Comparison of ENCODE assay signal across 23 cellular contexts in the genomic region with DNA sequence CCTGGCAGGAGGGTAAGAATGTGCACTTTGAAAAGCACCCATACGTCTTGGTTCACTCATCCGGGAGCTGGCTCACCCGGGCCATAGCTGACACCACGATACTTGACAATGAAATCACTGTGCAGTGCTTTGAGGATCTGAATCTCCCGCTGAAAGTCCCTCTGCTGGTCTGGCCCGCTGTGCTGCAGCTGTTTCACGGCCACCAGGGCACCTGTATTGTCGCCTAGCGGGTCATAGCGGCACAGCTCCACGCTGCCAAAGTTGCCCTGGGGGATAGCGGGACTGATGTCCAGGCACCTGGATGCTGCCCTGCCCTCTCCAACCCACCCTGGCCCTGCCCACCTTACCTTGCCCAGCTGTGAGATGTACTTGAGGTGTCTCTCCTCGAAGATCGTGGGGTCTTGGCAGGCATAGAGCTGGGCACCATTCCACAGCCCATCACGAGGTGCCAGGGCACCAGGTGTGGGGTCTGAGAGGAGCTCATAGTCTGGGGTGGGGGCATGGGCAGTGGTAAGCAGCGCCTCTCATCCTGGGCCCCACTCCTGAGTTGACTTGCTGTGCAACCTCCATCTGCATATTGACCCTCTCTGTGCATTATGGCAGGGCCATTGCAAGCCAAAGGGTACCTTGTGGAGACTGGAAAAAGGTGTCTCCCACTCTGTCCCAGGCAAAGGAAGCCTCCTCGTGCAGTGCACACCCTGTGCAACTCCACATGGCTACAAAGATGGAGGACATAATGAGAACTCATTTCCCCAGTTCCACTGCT. TPM values are rescaled to one million over a fixed set of nuclear protein-coding genes. Genes with fewer than 3 reads are reported as not detected.
A peak's percentile ranks its signal among the peaks of the same experiment; 100 is the strongest.
DNase-seq lines count a peak whose midpoint lies in the region; ATAC-seq, FAIRE-seq and TF ChIP-seq lines count a peak whose summit lies in the region.
"Had no signal": no experiment of that assay in that cellular context is flagged by ENCODE, and none has a peak within 500 bp of the region (broad histone marks: within the 10 kb centered on the region; RNA-seq: fewer than 3 reads in every experiment).

No MANE protein-coding gene starts in this region.

- no peak for TF ChIP-seq POLR2A in K562 (conservative IDR thresholded peaks at IDR 0.05)

- H3K4me1 Mint-ChIP-seq in activated naive CD4-positive, alpha-beta T cell treated with anti-CD3 and anti-CD28 coated beads, Interleukin-2, amount 10 ng/mL, durations not matched to agents 7 days and 5 days = peaks cover 20% of the 10 kb centered on the region
- H3K4me1 Mint-ChIP-seq in neural progenitor cell = peaks cover 30% of the 10 kb centered on the region

- H3K79me2 ChIP-seq in K562 (ENCODE audit: control insufficient read depth, insufficient read depth, low read length) = no peaks in the 10 kb centered on the region
- no peaks in the 10 kb centered on the region for H3K79me2 ChIP-seq in neural progenitor cell (ENCODE audit: low read depth)

- peaks cover 38% of the 10 kb centered on the region for H3F3A ChIP-seq in neural progenitor cell (ENCODE audit: low read depth)

- no peak for ATAC-seq in activated naive CD4-positive, alpha-beta T cell treated with anti-CD3 and anti-CD28 coated beads, Interleukin-2, amount 50 U/mL, for 72 hours
- ATAC-seq in K562 = no peak

- H3K27ac ChIP-seq in K562 (ENCODE audit: extremely low read depth, low read depth, low read length) = no peak overlapping the region
- no peak overlapping the region for H3K27ac ChIP-seq in neural progenitor cell
- H3K27ac ChIP-seq: BLaER1 treated with 17β-estradiol and CSF1 and Interleukin-3, amounts not matched to agents 10 nM and 100 nM had no signal

- BruUV-seq in K562 (replicated peaks; lab: Mats Ljungman, UMichigan) = no TSS peak

- H3K27me3 ChIP-seq in K562 (ENCODE audit: control insufficient read depth in 2 of 2, insufficient read depth in 2 of 2, low read length in 2 of 2) = peaks cover 5 to 10% of the 10 kb centered on the region in 2 experiments; a peak in 2 of 5 replicates
- H3K27me3 ChIP-seq in neural progenitor cell = peaks cover 20% of the 10 kb centered on the region
- H3K27me3 ChIP-seq: BLaER1 treated with 17β-estradiol and CSF1 and Interleukin-3, amounts not matched to agents 10 nM and 100 nM had no signal

- in situ Hi-C loops in K562 (cut with MboI) = no loop called here

- H3K9me3 ChIP-seq in K562 (replicated peaks; ENCODE audit: control insufficient read depth, insufficient read depth, low read depth, low read length) (no peaks in the 10 kb centered on the region), neural progenitor cell (ENCODE audit: low read depth) (no peaks in the 10 kb centered on the region)

- no peak overlapping the region for H3K4me3 Mint-ChIP-seq in activated naive CD4-positive, alpha-beta T cell treated with anti-CD3 and anti-CD28 coated beads, Interleukin-2, amount 10 ng/mL, durations not matched to agents 7 days and 5 days
- H3K4me3 Mint-ChIP-seq in neural progenitor cell = peak overlapping the region; percentile 64

- H3K36me3 ChIP-seq in K562 (ENCODE audit: control insufficient read depth, insufficient read depth, low read length) = no peaks in the 10 kb centered on the region
- H3K36me3 ChIP-seq in neural progenitor cell = no peaks in the 10 kb centered on the region

- peak overlapping the region; percentile 37 for H3K27ac Mint-ChIP-seq in activated naive CD4-positive, alpha-beta T cell treated with anti-CD3 and anti-CD28 coated beads, Interleukin-2, amount 10 ng/mL, durations not matched to agents 7 days and 5 days
- no peak overlapping the region for H3K27ac Mint-ChIP-seq in activated naive CD4-positive, alpha-beta T cell treated with anti-CD3 and anti-CD28 coated beads, Interleukin-2, amount 50 U/mL, for 72 hours
- H3K27ac Mint-ChIP-seq in neural progenitor cell = no peak overlapping the region

- TF ChIP-seq CTCF in K562 (IDR thresholded peaks at IDR 0.05 in 2 of 3, conservative IDR thresholded peaks at IDR 0.05 in 1 of 3; ENCODE audit: insufficient read depth in 2 of 3, low read depth in 1 of 3, low read length in 3 of 3) (no peak), neural progenitor cell (IDR thresholded peaks at IDR 0.05) (no peak)

- no peak for DNase-seq in activated naive CD4-positive, alpha-beta T cell treated with anti-CD3 and anti-CD28 coated beads, Interleukin-2, amount 10 ng/mL, durations not matched to agents 7 days and 5 days
- no peak for DNase-seq in activated naive CD4-positive, alpha-beta T cell treated with anti-CD3 and anti-CD28 coated beads, Interleukin-2, amount 50 U/mL, for 72 hours (ENCODE audit: low spot score in 2 of 2)
- DNase-seq in K562 (ENCODE audit: extremely low read depth in 1 of 4, low spot score in 3 of 4) (no peak), neural progenitor cell (ENCODE audit: low spot score) (no peak), SHP77 treated with DMSO at 0.1 percent for 48 hours (lab: John Stamatoyannopoulos, UW) (no peak), HK-2 (ENCODE audit: unreplicated experiment) (no peak), NCI-H226 (no peak)
- DNase-seq: 8988T; ACHN; CD4-positive, CD25-positive, alpha-beta regulatory T cell; COR-L47; DMS153; DMS79 treated with DMSO at 0.1 percent for 48 hours; EL; HCEC 1CT; IMR-90; KG1 had no signal

- POLR2A ChIA-PET in K562 (lab: Yijun Ruan, JAX) = interaction anchor here (0.6 kb wide), 1 partner anchor 13 kb away, joined by 3 read pairs; no protein-coding TSS in a partner anchor

- no peak overlapping the region for H3K4me2 ChIP-seq in K562 (ENCODE audit: insufficient read depth, low read length)
- H3K4me2 ChIP-seq in neural progenitor cell = no peak overlapping the region
- H3K4me2 ChIP-seq: BLaER1 treated with 17β-estradiol and CSF1 and Interleukin-3, amounts not matched to agents 10 nM and 100 nM had no signal

- FAIRE-seq in K562 (lab: Jason Lieb, UNC) = no peak
- FAIRE-seq: D721Med, G401.6, GM12892, GM19239 had no signal

- peaks cover 75% of the 10 kb centered on the region for H3K36me3 Mint-ChIP-seq in activated naive CD4-positive, alpha-beta T cell treated with anti-CD3 and anti-CD28 coated beads, Interleukin-2, amount 10 ng/mL, durations not matched to agents 7 days and 5 days
- peaks cover 28 to 73% of the 10 kb centered on the region in 2 donors for H3K36me3 Mint-ChIP-seq in activated naive CD4-positive, alpha-beta T cell treated with anti-CD3 and anti-CD28 coated beads, Interleukin-2, amount 50 U/mL, for 72 hours
- no peaks in the 10 kb centered on the region for H3K36me3 Mint-ChIP-seq in neural progenitor cell

- CTCF ChIA-PET in activated naive CD4-positive, alpha-beta T cell treated with anti-CD3 and anti-CD28 coated beads, Interleukin-2, amount 10 ng/mL, durations not matched to agents 7 days and 5 days (lab: Charles Lee) = interaction anchor here (1.8 kb wide), 1 partner anchor 23 kb away, joined by 5 read pairs; no protein-coding TSS in a partner anchor
- CTCF ChIA-PET in K562 (lab: Yijun Ruan, JAX; ENCODE audit: low intra/inter-chr PET ratio) = no interaction called here

- no peak overlapping the region for H3K4me3 ChIP-seq in K562
- H3K4me3 ChIP-seq in neural progenitor cell = no peak overlapping the region
- H3K4me3 ChIP-seq: BLaER1 treated with 17β-estradiol and CSF1 and Interleukin-3, amounts not matched to agents 10 nM and 100 nM had no signal

- WGBS in K562 (ENCODE audit: insufficient coverage, low coverage, missing lambda C conversion rate) = 27% methylated on average over 16 of the region's 17 CpGs

- TF ChIP-seq RAD21 in K562 (CRISPR knock-in tag; conservative IDR thresholded peaks at IDR 0.05 in 1 of 2, IDR thresholded peaks at IDR 0.05 in 1 of 2) = no peak

- TF ChIP-seq EP300 in K562 (IDR thresholded peaks at IDR 0.05; ENCODE audit: low read length) = no peak

- H3K9ac ChIP-seq in K562 (ENCODE audit: insufficient read depth in 1 of 2, low read depth in 2 of 2, low read length in 2 of 2) = peak overlapping the region in 1 of 2 experiments; percentile 48; a peak in 1 of 4 replicates
- H3K9ac ChIP-seq in neural progenitor cell = no peak overlapping the region
- H3K9ac ChIP-seq: BLaER1 treated with 17β-estradiol and CSF1 and Interleukin-3, amounts not matched to agents 10 nM and 100 nM had no signal

- H3K9me3 Mint-ChIP-seq in activated naive CD4-positive, alpha-beta T cell treated with anti-CD3 and anti-CD28 coated beads, Interleukin-2, amount 10 ng/mL, durations not matched to agents 7 days and 5 days = peaks cover 8% of the 10 kb centered on the region
- H3K9me3 Mint-ChIP-seq in activated naive CD4-positive, alpha-beta T cell treated with anti-CD3 and anti-CD28 coated beads, Interleukin-2, amount 50 U/mL, for 72 hours = peaks cover 0 to 4% of the 10 kb centered on the region in 2 donors
- no peaks in the 10 kb centered on the region for H3K9me3 Mint-ChIP-seq in neural progenitor cell

- peaks cover 4 to 33% of the 10 kb centered on the region in 2 experiments; a peak in 3 of 5 replicates for H3K4me1 ChIP-seq in K562 (replicated peaks in 1 of 2; ENCODE audit: control insufficient read depth in 2 of 2, insufficient read depth in 2 of 2, low read length in 2 of 2)
- H3K4me1 ChIP-seq in neural progenitor cell = peaks cover 13% of the 10 kb centered on the region

- H4K20me1 ChIP-seq in K562 (replicated peaks; ENCODE audit: control insufficient read depth, insufficient read depth, low read length) (peaks cover 5% of the 10 kb centered on the region; the same call in 1 of the 2 replicates), neural progenitor cell (ENCODE audit: low read depth) (peaks cover 4% of the 10 kb centered on the region)

- intact Hi-C loops in K562 (cut with micrococcal nuclease) = no loop called here

- H2AFZ ChIP-seq in K562 (ENCODE audit: low read depth, low read length) (no peak overlapping the region), neural progenitor cell (replicated peaks) (no peak overlapping the region)

- H3K9me1 ChIP-seq in K562 (ENCODE audit: control insufficient read depth, insufficient read depth, low read length) = no peaks in the 10 kb centered on the region

- H3K27me3 Mint-ChIP-seq in activated naive CD4-positive, alpha-beta T cell treated with anti-CD3 and anti-CD28 coated beads, Interleukin-2, amount 10 ng/mL, durations not matched to agents 7 days and 5 days = no peaks in the 10 kb centered on the region
- H3K27me3 Mint-ChIP-seq in neural progenitor cell (ENCODE audit: insufficient read depth, low read depth) = peaks cover 6% of the 10 kb centered on the region
- H3K27me3 Mint-ChIP-seq: CD4-positive, CD25-positive, alpha-beta regulatory T cell had no signal

RNA-seq across cellular contexts. Expression of gene INSL3, which starts 11.3 kb away (rescaled TPM):
- total RNA-seq in activated naive CD4-positive, alpha-beta T cell treated with anti-CD3 and anti-CD28 coated beads, Interleukin-2, amount 50 U/mL, for 72 hours = 10 to 100 TPM in 1 of 2 donors, 1 to 10 TPM in 1; 6.3 to 10.5 TPM
- not detected in 2 replicates for total RNA-seq in K562 (2011; cell fraction: chromatin; rRNA removed; ENCODE audit: low replicate concordance)
- total RNA-seq in K562 (2011; cell fraction: nucleolus; rRNA removed) = not detected in 2 replicates
- not detected in 2 replicates for total RNA-seq in K562 (2011; cell fraction: nucleoplasm; rRNA removed)
- total RNA-seq in K562 (2014; rRNA removed) (not detected in 2 replicates), K562 (2014; rRNA removed; fragmentation: Illumina TruSeq; extraction: Trizol) (not detected in 2 replicates), K562 (2015; rRNA removed; fragmentation: Illumina TruSeq; extraction: Trizol) (not detected in 2 replicates), K562 (2021) (not detected in 2 replicates), neural progenitor cell (ENCODE audit: low replicate concordance) (0.37 TPM in 1 of 2 replicates, not detected in the other)
- polyA plus RNA-seq in K562 (2011; rRNA removed) (not detected in 2 replicates), K562 (2014; fragmentation: Illumina TruSeq; extraction: Trizol) (not detected in 2 replicates), K562 (2014; fragmentation: Nextera tagmentation; extraction: Ambion mirVana) (not detected), K562 (2014; rRNA removed) (not detected in 2 replicates)
- not detected in 2 replicates for polyA plus RNA-seq in K562 (2011; cell fraction: cytosol; rRNA removed)
- not detected in 2 replicates for polyA plus RNA-seq in K562 (2011; cell fraction: nucleus; rRNA removed)
- not detected in 2 replicates for polyA plus RNA-seq in K562 (2012)
- not detected in 2 replicates for polyA minus RNA-seq in K562 (2011; rRNA and poly(A)+ RNA removed)
- not detected in 2 replicates for polyA minus RNA-seq in K562 (2011; cell fraction: cytosol; rRNA and poly(A)+ RNA removed)
- not detected in 2 replicates for polyA minus RNA-seq in K562 (2011; cell fraction: nucleus; rRNA and poly(A)+ RNA removed)
- total RNA-seq: H4, IMR-90 had no signal
- polyA plus RNA-seq: IMR-90 had no signal

RNA-seq across cellular contexts. Expression of gene JAK3, which starts 15.2 kb away (rescaled TPM):
- 100 to 1,000 TPM; 204 to 237 TPM for total RNA-seq in activated naive CD4-positive, alpha-beta T cell treated with anti-CD3 and anti-CD28 coated beads, Interleukin-2, amount 50 U/mL, for 72 hours
- total RNA-seq in K562 (2011; cell fraction: chromatin; rRNA removed; ENCODE audit: low replicate concordance) = 0.32 and 0.97 TPM in 2 replicates
- total RNA-seq in K562 (2011; cell fraction: nucleolus; rRNA removed) = 0.50 and 0.66 TPM in 2 replicates
- total RNA-seq in K562 (2011; cell fraction: nucleoplasm; rRNA removed) = 0.53 and 0.66 TPM in 2 replicates
- total RNA-seq in K562 (2014; rRNA removed) = 0.12 and 0.14 TPM in 2 replicates
- total RNA-seq in K562 (2014; rRNA removed; fragmentation: Illumina TruSeq; extraction: Trizol) = not detected in 2 replicates
- 0.04 TPM in 1 of 2 replicates, not detected in the other for total RNA-seq in K562 (2015; rRNA removed; fragmentation: Illumina TruSeq; extraction: Trizol)
- 0.18 and 0.47 TPM in 2 replicates for total RNA-seq in K562 (2021)
- 0.13 and 0.28 TPM in 2 replicates for polyA plus RNA-seq in K562 (2011; rRNA removed)
- polyA plus RNA-seq in K562 (2011; cell fraction: cytosol; rRNA removed) = 0.21 TPM in 2 replicates
- 0.48 and 0.80 TPM in 2 replicates for polyA plus RNA-seq in K562 (2011; cell fraction: nucleus; rRNA removed)
- 0.10 and 0.14 TPM in 2 replicates for polyA plus RNA-seq in K562 (2012)
- polyA plus RNA-seq in K562 (2014; fragmentation: Illumina TruSeq; extraction: Trizol) = 0.04 and 0.14 TPM in 2 replicates
- under 1 TPM; 0.01 to 0.07 TPM for polyA plus RNA-seq in K562 (2014; fragmentation: Nextera tagmentation; extraction: Ambion mirVana)
- polyA plus RNA-seq in K562 (2014; rRNA removed) = 0.04 and 0.07 TPM in 2 replicates
- 0.04 and 0.06 TPM in 2 replicates for polyA minus RNA-seq in K562 (2011; rRNA and poly(A)+ RNA removed)
- polyA minus RNA-seq in K562 (2011; cell fraction: cytosol; rRNA and poly(A)+ RNA removed) = 0.19 TPM in 1 of 2 replicates, not detected in the other
- polyA minus RNA-seq in K562 (2011; cell fraction: nucleus; rRNA and poly(A)+ RNA removed) = 0.22 and 0.54 TPM in 2 replicates
- 3.4 and 3.9 TPM in 2 replicates for total RNA-seq in neural progenitor cell (ENCODE audit: low replicate concordance)

RNA-seq across cellular contexts. Expression of gene RPL18A, which starts 27.1 kb away (rescaled TPM):
- 1,000 to 10,000 TPM; 3,079 to 3,707 TPM for total RNA-seq in activated naive CD4-positive, alpha-beta T cell treated with anti-CD3 and anti-CD28 coated beads, Interleukin-2, amount 50 U/mL, for 72 hours
- 168 and 439 TPM in 2 replicates for total RNA-seq in K562 (2011; cell fraction: chromatin; rRNA removed; ENCODE audit: low replicate concordance)
- total RNA-seq in K562 (2011; cell fraction: nucleolus; rRNA removed) = 698 and 878 TPM in 2 replicates
- 586 and 897 TPM in 2 replicates for total RNA-seq in K562 (2011; cell fraction: nucleoplasm; rRNA removed)
- 2,735 and 3,133 TPM in 2 replicates for total RNA-seq in K562 (2014; rRNA removed)
- 557 and 626 TPM in 2 replicates for total RNA-seq in K562 (2014; rRNA removed; fragmentation: Illumina TruSeq; extraction: Trizol)
- total RNA-seq in K562 (2015; rRNA removed; fragmentation: Illumina TruSeq; extraction: Trizol) = 1,801 and 1,895 TPM in 2 replicates
- total RNA-seq in K562 (2021) = 2,882 and 3,018 TPM in 2 replicates
- polyA plus RNA-seq in K562 (2011; rRNA removed) = 881 and 1,270 TPM in 2 replicates
- 2,242 and 3,536 TPM in 2 replicates for polyA plus RNA-seq in K562 (2011; cell fraction: cytosol; rRNA removed)
- 920 and 1,021 TPM in 2 replicates for polyA plus RNA-seq in K562 (2011; cell fraction: nucleus; rRNA removed)
- 3,311 and 3,882 TPM in 2 replicates for polyA plus RNA-seq in K562 (2012)
- polyA plus RNA-seq in K562 (2014; fragmentation: Illumina TruSeq; extraction: Trizol) = 1,947 and 3,139 TPM in 2 replicates
- 1,000 to 10,000 TPM; 1,130 to 1,273 TPM for polyA plus RNA-seq in K562 (2014; fragmentation: Nextera tagmentation; extraction: Ambion mirVana)
- polyA plus RNA-seq in K562 (2014; rRNA removed) = 2,069 and 2,216 TPM in 2 replicates
- polyA minus RNA-seq in K562 (2011; rRNA and poly(A)+ RNA removed) = 348 and 383 TPM in 2 replicates
- 1,225 and 1,878 TPM in 2 replicates for polyA minus RNA-seq in K562 (2011; cell fraction: cytosol; rRNA and poly(A)+ RNA removed)
- polyA minus RNA-seq in K562 (2011; cell fraction: nucleus; rRNA and poly(A)+ RNA removed) = 303 and 429 TPM in 2 replicates
- 975 and 1,520 TPM in 2 replicates for total RNA-seq in neural progenitor cell (ENCODE audit: low replicate concordance)

RNA-seq across cellular contexts. Expression of gene B3GNT3, which starts 37.7 kb away (rescaled TPM):
- total RNA-seq in activated naive CD4-positive, alpha-beta T cell treated with anti-CD3 and anti-CD28 coated beads, Interleukin-2, amount 50 U/mL, for 72 hours = under 1 TPM; 0.30 to 0.41 TPM
- total RNA-seq in K562 (2011; cell fraction: chromatin; rRNA removed; ENCODE audit: low replicate concordance) = 0.30 TPM in 1 of 2 replicates, not detected in the other
- total RNA-seq in K562 (2011; cell fraction: nucleolus; rRNA removed) = 0.13 and 0.33 TPM in 2 replicates
- 0.29 TPM in 1 of 2 replicates, not detected in the other for total RNA-seq in K562 (2011; cell fraction: nucleoplasm; rRNA removed)
- total RNA-seq in K562 (2014; rRNA removed) = not detected in 2 replicates
- not detected in 2 replicates for total RNA-seq in K562 (2014; rRNA removed; fragmentation: Illumina TruSeq; extraction: Trizol)
- 0.07 TPM in 1 of 2 replicates, not detected in the other for total RNA-seq in K562 (2015; rRNA removed; fragmentation: Illumina TruSeq; extraction: Trizol)
- total RNA-seq in K562 (2021) = 0.11 TPM in 1 of 2 replicates, not detected in the other
- polyA plus RNA-seq in K562 (2011; rRNA removed) = 0.03 and 0.06 TPM in 2 replicates
- 0.04 and 0.18 TPM in 2 replicates for polyA plus RNA-seq in K562 (2011; cell fraction: cytosol; rRNA removed)
- 0.28 TPM in 1 of 2 replicates, not detected in the other for polyA plus RNA-seq in K562 (2011; cell fraction: nucleus; rRNA removed)
- 0.10 and 0.47 TPM in 2 replicates for polyA plus RNA-seq in K562 (2012)
- 0.08 TPM in 1 of 2 replicates, not detected in the other for polyA plus RNA-seq in K562 (2014; fragmentation: Illumina TruSeq; extraction: Trizol)
- polyA plus RNA-seq in K562 (2014; fragmentation: Nextera tagmentation; extraction: Ambion mirVana) = not detected
- not detected in 2 replicates for polyA plus RNA-seq in K562 (2014; rRNA removed)
- 0.09 TPM in 1 of 2 replicates, not detected in the other for polyA minus RNA-seq in K562 (2011; rRNA and poly(A)+ RNA removed)
- not detected in 2 replicates for polyA minus RNA-seq in K562 (2011; cell fraction: cytosol; rRNA and poly(A)+ RNA removed)
- polyA minus RNA-seq in K562 (2011; cell fraction: nucleus; rRNA and poly(A)+ RNA removed) = not detected in 2 replicates
- total RNA-seq in neural progenitor cell (ENCODE audit: low replicate concordance) = not detected in 2 replicates
- total RNA-seq: H4, IMR-90 had no signal
- polyA plus RNA-seq: IMR-90 had no signal

RNA-seq across cellular contexts. Expression of gene SLC5A5, which starts 39.1 kb away (rescaled TPM):
- 1 to 10 TPM; 1.5 to 2.0 TPM for total RNA-seq in activated naive CD4-positive, alpha-beta T cell treated with anti-CD3 and anti-CD28 coated beads, Interleukin-2, amount 50 U/mL, for 72 hours
- 0.21 and 0.37 TPM in 2 replicates for total RNA-seq in K562 (2011; cell fraction: chromatin; rRNA removed; ENCODE audit: low replicate concordance)
- 0.39 and 0.50 TPM in 2 replicates for total RNA-seq in K562 (2011; cell fraction: nucleolus; rRNA removed)
- 0.29 and 0.38 TPM in 2 replicates for total RNA-seq in K562 (2011; cell fraction: nucleoplasm; rRNA removed)
- total RNA-seq in K562 (2014; rRNA removed) = 0.33 and 0.73 TPM in 2 replicates
- 0.13 and 0.18 TPM in 2 replicates for total RNA-seq in K562 (2014; rRNA removed; fragmentation: Illumina TruSeq; extraction: Trizol)
- total RNA-seq in K562 (2015; rRNA removed; fragmentation: Illumina TruSeq; extraction: Trizol) = 0.11 and 0.29 TPM in 2 replicates
- total RNA-seq in K562 (2021) = 0.25 and 0.29 TPM in 2 replicates
- polyA plus RNA-seq in K562 (2011; rRNA removed) = 0.05 and 0.20 TPM in 2 replicates
- 0.15 and 0.60 TPM in 2 replicates for polyA plus RNA-seq in K562 (2011; cell fraction: cytosol; rRNA removed)
- polyA plus RNA-seq in K562 (2011; cell fraction: nucleus; rRNA removed) = 0.08 and 0.18 TPM in 2 replicates
- polyA plus RNA-seq in K562 (2012) = 0.13 TPM in 1 of 2 replicates, not detected in the other
- 0.21 and 0.29 TPM in 2 replicates for polyA plus RNA-seq in K562 (2014; fragmentation: Illumina TruSeq; extraction: Trizol)
- polyA plus RNA-seq in K562 (2014; fragmentation: Nextera tagmentation; extraction: Ambion mirVana) = under 1 TPM; 0.10 to 0.23 TPM
- polyA plus RNA-seq in K562 (2014; rRNA removed) = 0.09 and 0.38 TPM in 2 replicates
- 0.15 and 0.32 TPM in 2 replicates for polyA minus RNA-seq in K562 (2011; rRNA and poly(A)+ RNA removed)
- polyA minus RNA-seq in K562 (2011; cell fraction: cytosol; rRNA and poly(A)+ RNA removed) = 0.86 TPM in 1 of 2 replicates, not detected in the other
- polyA minus RNA-seq in K562 (2011; cell fraction: nucleus; rRNA and poly(A)+ RNA removed) = 0.13 TPM in 1 of 2 replicates, not detected in the other
- total RNA-seq in neural progenitor cell (ENCODE audit: low replicate concordance) = 0.37 and 0.51 TPM in 2 replicates
- total RNA-seq: H4, IMR-90 had no signal
- polyA plus RNA-seq: IMR-90 had no signal

Comparison
In these comparisons a context has a peak if more than half of its experiments do, and no peak if none do; other contexts are left out.
1. RNA of gene JAK3, which starts 15.2 kb away (total RNA-seq): 204 to 237 TPM in activated naive CD4-positive, alpha-beta T cell treated with anti-CD3 and anti-CD28 coated beads, Interleukin-2, amount 50 U/mL, for 72 hours; 3.4 to 3.9 TPM in neural progenitor cell and 0.04 to 0.97 TPM in K562; every median in the first group is over 10 times any median in the second.